8 cellular contexts compared by ENCODE assay signal in the genomic region with DNA sequence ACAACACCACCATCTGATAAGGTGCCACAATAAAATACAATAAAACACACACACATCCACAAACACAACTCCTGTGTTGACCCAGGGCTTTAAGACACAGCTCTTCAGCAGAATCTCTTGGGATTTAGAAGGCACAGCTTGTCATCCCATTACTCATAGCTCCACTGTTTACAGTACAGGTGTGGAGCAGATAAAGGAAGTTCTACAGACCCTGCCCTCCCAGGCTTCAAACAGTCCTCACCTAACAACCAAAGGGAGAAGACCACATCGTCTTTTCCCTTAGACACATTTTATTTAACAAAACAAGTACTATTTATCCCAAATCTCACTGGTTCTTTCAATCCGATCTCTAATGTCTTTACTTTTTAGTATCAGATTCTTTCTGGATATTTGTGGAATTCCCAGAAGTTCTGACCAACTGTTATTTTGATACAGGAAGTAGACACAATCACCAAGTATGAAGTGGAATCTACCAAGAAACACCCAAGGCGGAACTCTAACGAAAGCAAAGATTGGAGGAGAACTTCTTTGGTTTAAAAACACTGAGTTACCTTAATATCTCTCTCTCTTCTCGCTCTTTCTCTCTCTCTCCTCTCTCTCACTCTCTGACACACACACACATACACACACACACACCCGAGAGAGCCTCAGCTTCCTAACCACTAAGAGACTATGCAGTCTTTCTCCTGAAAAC. TPM values are rescaled to one million over a fixed set of nuclear protein-coding genes. Genes with fewer than 3 reads are reported as not detected.
A peak's percentile ranks its signal among the peaks of the same experiment; 100 is the strongest.
DNase-seq lines count a peak whose midpoint lies in the region; ATAC-seq and TF ChIP-seq lines count a peak whose summit lies in the region.

No MANE protein-coding gene starts in this region.

- H4K20me1 ChIP-seq in OCI-LY3 (ENCODE audit: insufficient read depth, low read length): peaks cover 70% of the 10 kb centered on the region

- H3K9me3 ChIP-seq in OCI-LY3 (ENCODE audit: insufficient read depth, low read length) (no peaks in the 10 kb centered on the region), prostate gland (no peaks in the 10 kb centered on the region)

- peaks cover 47% of the 10 kb centered on the region for H3K4me1 ChIP-seq in OCI-LY3 (ENCODE audit: low read length)
- peaks cover 8% of the 10 kb centered on the region for H3K4me1 ChIP-seq in prostate gland (replicated peaks)

- H3K4me1 Mint-ChIP-seq in activated T-cell treated with anti-CD3 and anti-CD28 coated beads, Interleukin-2, amount 50 U/mL, for 24 hours (ENCODE audit: low read depth): peaks cover 93% of the 10 kb centered on the region
- peaks cover 71 to 80% of the 10 kb centered on the region in 2 donors for H3K4me1 Mint-ChIP-seq in effector memory CD8-positive, alpha-beta T cell (ENCODE audit: low read depth in 2 of 2)

- peak overlapping the region; percentile 94 for H3K27ac Mint-ChIP-seq in activated T-cell treated with anti-CD3 and anti-CD28 coated beads, Interleukin-2, amount 50 U/mL, for 24 hours
- peak overlapping the region; percentile 65 to 90 for H3K27ac Mint-ChIP-seq in effector memory CD8-positive, alpha-beta T cell

- peaks cover 98% of the 10 kb centered on the region for H3K79me2 ChIP-seq in OCI-LY3 (ENCODE audit: low read length)

- H3K27me3 Mint-ChIP-seq in activated T-cell treated with anti-CD3 and anti-CD28 coated beads, Interleukin-2, amount 50 U/mL, for 24 hours: no peaks in the 10 kb centered on the region
- no peaks in the 10 kb centered on the region for H3K27me3 Mint-ChIP-seq in effector memory CD8-positive, alpha-beta T cell

- H3K27me3 ChIP-seq in OCI-LY3 (ENCODE audit: low read depth, low read length): no peaks in the 10 kb centered on the region
- H3K27me3 ChIP-seq in prostate gland (replicated peaks; ENCODE audit: insufficient read depth): no peaks in the 10 kb centered on the region

- H3K27ac ChIP-seq in OCI-LY3 (ENCODE audit: low read length): peak overlapping the region; percentile 84
- peak overlapping the region; percentile 82 to 86 for H3K27ac ChIP-seq in prostate gland

- ATAC-seq in effector memory CD8-positive, alpha-beta T cell (replicated peaks): peak; percentile 40

- no peak for DNase-seq in activated T-cell treated with anti-CD3 and anti-CD28 coated beads, Interleukin-2, amount 50 U/mL, for 24 hours
- no peak for DNase-seq in activated T-cell treated with anti-CD3 and anti-CD28 coated beads, Interleukin-2, amount 50 U/mL, for 1 hour
- no peak for DNase-seq in effector memory CD8-positive, alpha-beta T cell
- DNase-seq in prostate gland (ENCODE audit: low spot score) (peak; percentile 64), ecto neural progenitor cell (ENCODE audit: low spot score) (no peak), NCI-H187 (lab: John Stamatoyannopoulos, UW) (no peak), OCI-M2 (lab: John Stamatoyannopoulos, UW; ENCODE audit: unreplicated experiment) (no peak)

- WGBS in prostate gland: 20% methylated on average over 6 of the region's 6 CpGs

- peak overlapping the region; percentile 95 for H3K4me2 ChIP-seq in OCI-LY3 (ENCODE audit: low read length)

- H3K4me3 Mint-ChIP-seq in activated T-cell treated with anti-CD3 and anti-CD28 coated beads, Interleukin-2, amount 50 U/mL, for 24 hours: peak overlapping the region; percentile 79
- peak overlapping the region; percentile 74 to 88 for H3K4me3 Mint-ChIP-seq in effector memory CD8-positive, alpha-beta T cell

- peaks cover 28% of the 10 kb centered on the region for H3K36me3 Mint-ChIP-seq in activated T-cell treated with anti-CD3 and anti-CD28 coated beads, Interleukin-2, amount 50 U/mL, for 24 hours (ENCODE audit: low read depth)
- H3K36me3 Mint-ChIP-seq in effector memory CD8-positive, alpha-beta T cell (ENCODE audit: insufficient read depth): peaks cover 60% of the 10 kb centered on the region

- peak; percentile 35 for TF ChIP-seq POLR2A in prostate gland (IDR thresholded peaks at IDR 0.05)

- intact Hi-C loops in prostate gland (cut with DNase I): no loop called here

- TF ChIP-seq CTCF in OCI-LY3 (IDR thresholded peaks at IDR 0.05; ENCODE audit: low read depth, low read length): no peak
- no peak for TF ChIP-seq CTCF in prostate gland (IDR thresholded peaks at IDR 0.05)

- H3K36me3 ChIP-seq in OCI-LY3 (replicated peaks; ENCODE audit: low read depth, low read length) (no peaks in the 10 kb centered on the region), prostate gland (no peaks in the 10 kb centered on the region)

- H2AFZ ChIP-seq in OCI-LY3 (ENCODE audit: low read depth, low read length): no peak overlapping the region

- H3K4me3 ChIP-seq in OCI-LY3 (ENCODE audit: low read length) (peak overlapping the region; percentile 79), prostate gland (peak overlapping the region; percentile 33 to 47)

- H3K9me3 Mint-ChIP-seq in activated T-cell treated with anti-CD3 and anti-CD28 coated beads, Interleukin-2, amount 50 U/mL, for 24 hours: no peaks in the 10 kb centered on the region
- no peaks in the 10 kb centered on the region for H3K9me3 Mint-ChIP-seq in effector memory CD8-positive, alpha-beta T cell

- peak overlapping the region; percentile 77 for H3K9ac ChIP-seq in OCI-LY3 (ENCODE audit: low read length)

RNA-seq across cellular contexts. Expression of gene CYTH1, which starts 46.1 kb away (rescaled TPM):
- total RNA-seq in prostate gland: 10 to 100 TPM; 65.2 to 73.9 TPM
